Comparison of ENCODE assay signal across 1 cellular context in genomic region chr9:112380102-112380581, GRCh38.
TF ChIP-seq lines count a peak whose summit lies in the region.

HSDL2 (plus strand) TSS chr9:112380108; CDS start chr9:112380164, 56 bp downstream.

TF ChIP-seq in GM12878, 131 proteins besides CTCF, POLR2A, EP300 and RAD21 (continued from another document):
- TF ChIP-seq ZNF687 (IDR thresholded peaks at IDR 0.05) (no peak), NBN (IDR thresholded peaks at IDR 0.05) (no peak), DPF2 (IDR thresholded peaks at IDR 0.05) (0 out of 2 replicates have a peak, but pooled peaks have one; percentile 4), BHLHE40 (IDR thresholded peaks at IDR 0.05; ENCODE audit: borderline replicate concordance in 1 of 2, low read depth in 2 of 2, low read length in 1 of 2) (no peak; a peak in 1 of 4 replicates), CBX3 (IDR thresholded peaks at IDR 0.05; ENCODE audit: borderline replicate concordance, low read depth) (no peak), KDM1A (IDR thresholded peaks at IDR 0.05; ENCODE audit: borderline replicate concordance) (no peak), HCFC1 (IDR thresholded peaks at IDR 0.05; ENCODE audit: low read length) (no peak), KLF5 (IDR thresholded peaks at IDR 0.05; ENCODE audit: partially characterized antibody) (no peak), PRDM15 (CRISPR knock-in tag; IDR thresholded peaks at IDR 0.05) (no peak), PKNOX1 (IDR thresholded peaks at IDR 0.05) (no peak), NRF1 (conservative IDR thresholded peaks at IDR 0.05; ENCODE audit: low read depth, low read length) (no peak), CEBPZ (IDR thresholded peaks at IDR 0.05; ENCODE audit: low read depth, low read length) (no peak), TCF7 (IDR thresholded peaks at IDR 0.05; ENCODE audit: borderline replicate concordance) (no peak), MLLT1 (IDR thresholded peaks at IDR 0.05) (no peak), SIX5 (IDR thresholded peaks at IDR 0.05; ENCODE audit: low read depth, low read length, severe bottlenecking) (no peak), MEF2A (IDR thresholded peaks at IDR 0.05; ENCODE audit: insufficient read depth, low read depth, low read length) (no peak), SRF (IDR thresholded peaks at IDR 0.05; ENCODE audit: low read depth in 2 of 2, low read length in 2 of 2) (no peak), ETV6 (conservative IDR thresholded peaks at IDR 0.05 in 1 of 2, IDR thresholded peaks at IDR 0.05 in 1 of 2; ENCODE audit: borderline replicate concordance in 1 of 2, low read depth in 1 of 2) (no peak), RUNX3 (IDR thresholded peaks at IDR 0.05; ENCODE audit: low read length) (peak; percentile 43), LARP7 (IDR thresholded peaks at IDR 0.05) (peak; percentile 30; the same call in 1 of the 2 replicates), ASH2L (IDR thresholded peaks at IDR 0.05; ENCODE audit: borderline replicate concordance, low read depth) (peak; percentile 43; the same call in 1 of the 2 replicates), IKZF2 (IDR thresholded peaks at IDR 0.05) (no peak), ATF2 (IDR thresholded peaks at IDR 0.05; ENCODE audit: low read length) (peak; percentile 1; the same call in 1 of the 2 replicates), ZBTB33 (IDR thresholded peaks at IDR 0.05) (no peak), SKIL (IDR thresholded peaks at IDR 0.05; ENCODE audit: low read depth, poor library complexity, severe bottlenecking) (no peak), BCL11A (IDR thresholded peaks at IDR 0.05; ENCODE audit: low read depth, low read length) (no peak), TBL1XR1 (IDR thresholded peaks at IDR 0.05; ENCODE audit: low read depth, low read length) (no peak), USF1 (IDR thresholded peaks at IDR 0.05; ENCODE audit: borderline replicate concordance, extremely low read length, insufficient read depth, low read depth, low read length) (no peak), CREB1 (IDR thresholded peaks at IDR 0.05; ENCODE audit: low read depth) (0 out of 2 replicates have a peak, but pooled peaks have one; percentile 4), BCL3 (IDR thresholded peaks at IDR 0.05; ENCODE audit: borderline replicate concordance, insufficient read depth, low read depth, low read length, poor library complexity, severe bottlenecking) (no peak), EED (IDR thresholded peaks at IDR 0.05; ENCODE audit: low read depth) (0 out of 2 replicates have a peak, but pooled peaks have one; percentile 24), ATF7 (IDR thresholded peaks at IDR 0.05; ENCODE audit: low read depth) (no peak), RCOR1 (conservative IDR thresholded peaks at IDR 0.05; ENCODE audit: low read depth, low read length) (no peak), MYB (IDR thresholded peaks at IDR 0.05; ENCODE audit: borderline replicate concordance, low read depth, low read length) (no peak), SUPT20H (IDR thresholded peaks at IDR 0.05; ENCODE audit: borderline replicate concordance, control insufficient read depth, low read depth, low read length) (no peak), ESRRA (IDR thresholded peaks at IDR 0.05; ENCODE audit: low read length) (no peak)
